Comparison of ENCODE assay signal across 8 cellular contexts in the genomic region with DNA sequence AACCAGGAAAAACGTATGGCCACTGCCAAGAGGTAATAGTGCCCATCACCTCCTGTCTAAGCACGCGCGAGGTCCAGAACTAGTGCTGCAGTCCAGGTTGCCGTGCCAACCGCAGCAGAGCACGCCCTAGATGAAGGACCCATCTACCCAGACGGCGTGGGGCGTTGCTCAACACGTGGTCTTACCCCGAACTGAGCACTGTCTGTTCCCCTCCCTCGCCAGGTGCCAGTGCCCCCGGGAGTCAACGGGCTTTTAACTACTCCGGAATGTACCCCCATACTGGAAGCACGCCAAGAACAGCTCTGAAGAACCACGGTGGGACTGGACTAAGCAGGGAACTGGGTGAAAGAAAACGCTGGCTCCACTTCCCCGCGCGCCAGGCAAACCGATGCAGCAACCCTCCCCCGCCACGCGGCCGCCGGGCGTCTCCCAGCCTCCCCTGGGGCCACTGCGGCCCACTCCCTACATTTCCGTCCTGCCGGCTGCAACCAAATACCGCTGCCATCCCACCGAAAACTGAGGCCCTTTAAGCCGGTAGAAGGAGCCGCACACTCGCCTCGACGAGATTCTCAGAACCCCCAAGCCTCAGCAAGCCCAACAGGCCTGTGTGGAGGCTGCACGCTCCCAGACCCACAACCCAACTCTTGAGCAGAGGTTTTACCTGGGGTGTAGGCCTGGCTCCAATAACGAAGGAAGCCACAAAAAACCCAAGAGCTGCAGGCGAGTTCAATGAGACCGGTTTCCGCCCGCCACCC. TPM values are rescaled to one million over a fixed set of nuclear protein-coding genes. Genes with fewer than 3 reads are reported as not detected.
DNase-seq lines count a peak whose midpoint lies in the region; ATAC-seq, FAIRE-seq and TF ChIP-seq lines count a peak whose summit lies in the region.

A gene (minus strand): TSS at position 734 of the 755 bp plus-strand sequence. CDS start 812 bp downstream, outside the sequence.

- H3K27me3 ChIP-seq in bronchial epithelial cell (ENCODE audit: control insufficient read depth, insufficient read depth, low read length): no peaks in the 10 kb centered on the region

- POLR2A ChIA-PET in WTC11 (lab: Charles Lee): interaction anchor here (0.6 to 1.3 kb wide), 13 partner anchors 9 to 487 kb away, joined by 3 to 6 read pairs (median 3); a partner anchor contains a TSS

- ATAC-seq in GM21619 (IDR thresholded peaks at IDR 0.05; ENCODE audit: unreplicated experiment) (peak; percentile 12), WTC11 (no peak)

- H3K4me1 Mint-ChIP-seq in WTC11: peaks cover 57% of the 10 kb centered on the region

- TF ChIP-seq CTCF in WTC11 (IDR thresholded peaks at IDR 0.05) (no peak), bronchial epithelial cell (IDR thresholded peaks at IDR 0.05; ENCODE audit: insufficient read depth, low read length, severe bottlenecking) (no peak)

- DNase-seq in C1 segment of cervical spinal cord (lab: John Stamatoyannopoulos, UW) (peak in 12 of 14 donors; percentile 56 to 83 (median 72)), MV-4-11 (lab: John Stamatoyannopoulos, UW) (peak; percentile 55), WTC11 (ENCODE audit: low spot score) (no peak), bronchial epithelial cell (ENCODE audit: low read depth) (no peak), islet precursor cell (peak; percentile 65), kidney glomerular epithelial cell (lab: John Stamatoyannopoulos, UW) (no peak)
- peak; percentile 44 to 53 for DNase-seq in stimulated activated CD4-positive, alpha-beta T cell treated with anti-CD3 and anti-CD28 coated beads, Interleukin-15, amount 100 ng/mL, for 1 hour (ENCODE audit: low read depth in 1 of 2, low spot score in 1 of 2)

- peaks cover 29% of the 10 kb centered on the region for H3K36me3 ChIP-seq in bronchial epithelial cell (ENCODE audit: control insufficient read depth, insufficient read depth, low read length)

- H3K9me3 Mint-ChIP-seq in WTC11: no peaks in the 10 kb centered on the region

- CTCF ChIA-PET in WTC11 (lab: Charles Lee): interaction anchor here (0.6 to 2.4 kb wide), 7 partner anchors 8 to 423 kb away, joined by 3 to 27 read pairs (median 4); no protein-coding TSS in a partner anchor

- H3K27me3 Mint-ChIP-seq in WTC11 (ENCODE audit: low read depth): no peaks in the 10 kb centered on the region

- H3K36me3 Mint-ChIP-seq in WTC11: peaks cover 56% of the 10 kb centered on the region

- H3K27ac Mint-ChIP-seq in WTC11: peak within 1 kb of the TSS; percentile 99

- H3K4me3 Mint-ChIP-seq in WTC11: peak within 1 kb of the TSS; percentile 96

- no peak for FAIRE-seq in bronchial epithelial cell (lab: Jason Lieb, UNC)

- peak within 1 kb of the TSS; percentile 83 for H3K4me3 ChIP-seq in bronchial epithelial cell (ENCODE audit: low read depth, low read length)

TF ChIP-seq in WTC11, 78 proteins besides CTCF, POLR2A, EP300 and RAD21 (continues in another document):
- TF ChIP-seq JUN (CRISPR knock-in tag; IDR thresholded peaks at IDR 0.05) (peak; percentile 47; the same call in 1 of the 2 replicates), FOXK1 (CRISPR knock-in tag; IDR thresholded peaks at IDR 0.05) (peak; percentile 24; the same call in 1 of the 2 replicates), ATF1 (CRISPR knock-in tag; IDR thresholded peaks at IDR 0.05) (0 out of 2 replicates have a peak, but pooled peaks have one; percentile 64), KAT7 (CRISPR knock-in tag; IDR thresholded peaks at IDR 0.05; ENCODE audit: borderline replicate concordance) (peak; percentile 7; the same call in 1 of the 2 replicates), ZNF219 (CRISPR knock-in tag; IDR thresholded peaks at IDR 0.05; ENCODE audit: borderline replicate concordance) (no peak), CREB1 (CRISPR knock-in tag; IDR thresholded peaks at IDR 0.05) (0 out of 2 replicates have a peak, but pooled peaks have one; percentile 27)
- TF ChIP-seq, protein P1, sequence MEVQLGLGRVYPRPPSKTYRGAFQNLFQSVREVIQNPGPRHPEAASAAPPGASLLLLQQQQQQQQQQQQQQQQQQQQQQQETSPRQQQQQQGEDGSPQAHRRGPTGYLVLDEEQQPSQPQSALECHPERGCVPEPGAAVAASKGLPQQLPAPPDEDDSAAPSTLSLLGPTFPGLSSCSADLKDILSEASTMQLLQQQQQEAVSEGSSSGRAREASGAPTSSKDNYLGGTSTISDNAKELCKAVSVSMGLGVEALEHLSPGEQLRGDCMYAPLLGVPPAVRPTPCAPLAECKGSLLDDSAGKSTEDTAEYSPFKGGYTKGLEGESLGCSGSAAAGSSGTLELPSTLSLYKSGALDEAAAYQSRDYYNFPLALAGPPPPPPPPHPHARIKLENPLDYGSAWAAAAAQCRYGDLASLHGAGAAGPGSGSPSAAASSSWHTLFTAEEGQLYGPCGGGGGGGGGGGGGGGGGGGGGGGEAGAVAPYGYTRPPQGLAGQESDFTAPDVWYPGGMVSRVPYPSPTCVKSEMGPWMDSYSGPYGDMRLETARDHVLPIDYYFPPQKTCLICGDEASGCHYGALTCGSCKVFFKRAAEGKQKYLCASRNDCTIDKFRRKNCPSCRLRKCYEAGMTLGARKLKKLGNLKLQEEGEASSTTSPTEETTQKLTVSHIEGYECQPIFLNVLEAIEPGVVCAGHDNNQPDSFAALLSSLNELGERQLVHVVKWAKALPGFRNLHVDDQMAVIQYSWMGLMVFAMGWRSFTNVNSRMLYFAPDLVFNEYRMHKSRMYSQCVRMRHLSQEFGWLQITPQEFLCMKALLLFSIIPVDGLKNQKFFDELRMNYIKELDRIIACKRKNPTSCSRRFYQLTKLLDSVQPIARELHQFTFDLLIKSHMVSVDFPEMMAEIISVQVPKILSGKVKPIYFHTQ (CRISPR knock-in tag; IDR thresholded peaks at IDR 0.05): peak; percentile 58; the same call in 1 of the 2 replicates
- TF ChIP-seq, protein P2, sequence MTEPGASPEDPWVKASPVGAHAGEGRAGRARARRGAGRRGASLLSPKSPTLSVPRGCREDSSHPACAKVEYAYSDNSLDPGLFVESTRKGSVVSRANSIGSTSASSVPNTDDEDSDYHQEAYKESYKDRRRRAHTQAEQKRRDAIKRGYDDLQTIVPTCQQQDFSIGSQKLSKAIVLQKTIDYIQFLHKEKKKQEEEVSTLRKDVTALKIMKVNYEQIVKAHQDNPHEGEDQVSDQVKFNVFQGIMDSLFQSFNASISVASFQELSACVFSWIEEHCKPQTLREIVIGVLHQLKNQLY (CRISPR knock-in tag; IDR thresholded peaks at IDR 0.05): peak; percentile 91; the same call in 1 of the 2 replicates
- TF ChIP-seq, protein P3, sequence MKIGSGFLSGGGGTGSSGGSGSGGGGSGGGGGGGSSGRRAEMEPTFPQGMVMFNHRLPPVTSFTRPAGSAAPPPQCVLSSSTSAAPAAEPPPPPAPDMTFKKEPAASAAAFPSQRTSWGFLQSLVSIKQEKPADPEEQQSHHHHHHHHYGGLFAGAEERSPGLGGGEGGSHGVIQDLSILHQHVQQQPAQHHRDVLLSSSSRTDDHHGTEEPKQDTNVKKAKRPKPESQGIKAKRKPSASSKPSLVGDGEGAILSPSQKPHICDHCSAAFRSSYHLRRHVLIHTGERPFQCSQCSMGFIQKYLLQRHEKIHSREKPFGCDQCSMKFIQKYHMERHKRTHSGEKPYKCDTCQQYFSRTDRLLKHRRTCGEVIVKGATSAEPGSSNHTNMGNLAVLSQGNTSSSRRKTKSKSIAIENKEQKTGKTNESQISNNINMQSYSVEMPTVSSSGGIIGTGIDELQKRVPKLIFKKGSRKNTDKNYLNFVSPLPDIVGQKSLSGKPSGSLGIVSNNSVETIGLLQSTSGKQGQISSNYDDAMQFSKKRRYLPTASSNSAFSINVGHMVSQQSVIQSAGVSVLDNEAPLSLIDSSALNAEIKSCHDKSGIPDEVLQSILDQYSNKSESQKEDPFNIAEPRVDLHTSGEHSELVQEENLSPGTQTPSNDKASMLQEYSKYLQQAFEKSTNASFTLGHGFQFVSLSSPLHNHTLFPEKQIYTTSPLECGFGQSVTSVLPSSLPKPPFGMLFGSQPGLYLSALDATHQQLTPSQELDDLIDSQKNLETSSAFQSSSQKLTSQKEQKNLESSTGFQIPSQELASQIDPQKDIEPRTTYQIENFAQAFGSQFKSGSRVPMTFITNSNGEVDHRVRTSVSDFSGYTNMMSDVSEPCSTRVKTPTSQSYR (CRISPR knock-in tag; IDR thresholded peaks at IDR 0.05): 0 out of 2 replicates have a peak, but pooled peaks have one; percentile 19
- TF ChIP-seq, protein P4, sequence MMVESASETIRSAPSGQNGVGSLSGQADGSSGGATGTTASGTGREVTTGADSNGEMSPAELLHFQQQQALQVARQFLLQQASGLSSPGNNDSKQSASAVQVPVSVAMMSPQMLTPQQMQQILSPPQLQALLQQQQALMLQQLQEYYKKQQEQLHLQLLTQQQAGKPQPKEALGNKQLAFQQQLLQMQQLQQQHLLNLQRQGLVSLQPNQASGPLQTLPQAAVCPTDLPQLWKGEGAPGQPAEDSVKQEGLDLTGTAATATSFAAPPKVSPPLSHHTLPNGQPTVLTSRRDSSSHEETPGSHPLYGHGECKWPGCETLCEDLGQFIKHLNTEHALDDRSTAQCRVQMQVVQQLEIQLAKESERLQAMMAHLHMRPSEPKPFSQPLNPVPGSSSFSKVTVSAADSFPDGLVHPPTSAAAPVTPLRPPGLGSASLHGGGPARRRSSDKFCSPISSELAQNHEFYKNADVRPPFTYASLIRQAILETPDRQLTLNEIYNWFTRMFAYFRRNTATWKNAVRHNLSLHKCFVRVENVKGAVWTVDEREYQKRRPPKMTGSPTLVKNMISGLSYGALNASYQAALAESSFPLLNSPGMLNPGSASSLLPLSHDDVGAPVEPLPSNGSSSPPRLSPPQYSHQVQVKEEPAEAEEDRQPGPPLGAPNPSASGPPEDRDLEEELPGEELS (CRISPR knock-in tag; IDR thresholded peaks at IDR 0.05): peak; percentile 16; the same call in 1 of the 2 replicates
- TF ChIP-seq, protein P5, sequence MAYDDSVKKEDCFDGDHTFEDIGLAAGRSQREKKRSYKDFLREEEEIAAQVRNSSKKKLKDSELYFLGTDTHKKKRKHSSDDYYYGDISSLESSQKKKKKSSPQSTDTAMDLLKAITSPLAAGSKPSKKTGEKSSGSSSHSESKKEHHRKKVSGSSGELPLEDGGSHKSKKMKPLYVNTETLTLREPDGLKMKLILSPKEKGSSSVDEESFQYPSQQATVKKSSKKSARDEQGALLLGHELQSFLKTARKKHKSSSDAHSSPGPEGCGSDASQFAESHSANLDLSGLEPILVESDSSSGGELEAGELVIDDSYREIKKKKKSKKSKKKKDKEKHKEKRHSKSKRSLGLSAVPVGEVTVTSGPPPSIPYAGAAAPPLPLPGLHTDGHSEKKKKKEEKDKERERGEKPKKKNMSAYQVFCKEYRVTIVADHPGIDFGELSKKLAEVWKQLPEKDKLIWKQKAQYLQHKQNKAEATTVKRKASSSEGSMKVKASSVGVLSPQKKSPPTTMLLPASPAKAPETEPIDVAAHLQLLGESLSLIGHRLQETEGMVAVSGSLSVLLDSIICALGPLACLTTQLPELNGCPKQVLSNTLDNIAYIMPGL (CRISPR knock-in tag; IDR thresholded peaks at IDR 0.05): no peak

RNA-seq across cellular contexts. Expression of the gene that starts here (rescaled TPM):
- total RNA-seq in WTC11 (2021) (1,051 to 1,124 TPM (median 1,087 TPM) in 3 replicates), bronchial epithelial cell (846 and 1,277 TPM in 2 replicates)

Comparison
In these comparisons a context has a peak if more than half of its experiments do, and no peak if none do; other contexts are left out.
1. DNase-seq: peak in C1 segment of cervical spinal cord (12 of 14), MV-4-11 (single experiment), islet precursor cell (single experiment) and stimulated activated CD4-positive, alpha-beta T cell treated with anti-CD3 and anti-CD28 coated beads, Interleukin-15, amount 100 ng/mL, for 1 hour (2 of 2); none in WTC11 (single experiment), bronchial epithelial cell (single experiment) and kidney glomerular epithelial cell (single experiment).